Comparison of ENCODE assay signal across 19 cellular contexts in genomic region chr13:22944378-22944777, GRCh38.
DNase-seq lines count a peak whose midpoint lies in the region; ATAC-seq and TF ChIP-seq lines count a peak whose summit lies in the region.
"Had no signal": no experiment of that assay in that cellular context is flagged by ENCODE, and none has a peak within 500 bp of the region (broad histone marks: within the 10 kb centered on the region; RNA-seq: fewer than 3 reads in every experiment).

No MANE protein-coding gene starts in this region.

- intact Hi-C loops in CD4-positive, alpha-beta memory T cell (cut with micrococcal nuclease) = no loop called here

- H3K4me2 ChIP-seq in Karpas-422 (ENCODE audit: low read depth, low read length, poor library complexity, severe bottlenecking) = no peak overlapping the region
- H3K4me2 ChIP-seq: KMS-11 had no signal

- no peaks in the 10 kb centered on the region for H3K36me3 ChIP-seq in Karpas-422 (ENCODE audit: insufficient read depth, low read length)
- no peaks in the 10 kb centered on the region for H3K36me3 ChIP-seq in CD4-positive, alpha-beta memory T cell (ENCODE audit: insufficient read depth, low read length)

- no peaks in the 10 kb centered on the region for H3K79me2 ChIP-seq in Karpas-422 (ENCODE audit: low read length)

- no peak overlapping the region for H2AFZ ChIP-seq in Karpas-422 (ENCODE audit: low read length)
- H2AFZ ChIP-seq: GM23248 had no signal

- TF ChIP-seq CTCF in C4-2B (conservative IDR thresholded peaks at IDR 0.05) = peak; percentile 75
- TF ChIP-seq CTCF in WTC11 (IDR thresholded peaks at IDR 0.05) = no peak
- TF ChIP-seq CTCF in nephron progenitor cell (IDR thresholded peaks at IDR 0.05) = no peak
- no peak for TF ChIP-seq CTCF in foreskin fibroblast (IDR thresholded peaks at IDR 0.05; ENCODE audit: low read depth, low read length)

- CTCF ChIA-PET in WTC11 (lab: Charles Lee) = no interaction called here
- CTCF ChIA-PET in CD4-positive, alpha-beta memory T cell (lab: Charles Lee; ENCODE audit: partially characterized antibody) = no interaction called here

- H4K20me1 ChIP-seq in Karpas-422 (ENCODE audit: insufficient read depth, low read depth, low read length) = no peaks in the 10 kb centered on the region

- H3K9me2 ChIP-seq in Karpas-422 (replicated peaks; ENCODE audit: insufficient read depth, low read length) = no peaks in the 10 kb centered on the region

- H3K4me1 Mint-ChIP-seq in WTC11 (no peaks in the 10 kb centered on the region), nephron progenitor cell (no peaks in the 10 kb centered on the region)
- H3K4me1 Mint-ChIP-seq in CD4-positive, alpha-beta memory T cell = no peaks in the 10 kb centered on the region

- H3K27ac Mint-ChIP-seq in WTC11 = no peak overlapping the region
- H3K27ac Mint-ChIP-seq in nephron progenitor cell = peak overlapping the region; percentile 64
- no peak overlapping the region for H3K27ac Mint-ChIP-seq in CD4-positive, alpha-beta memory T cell
- H3K27ac Mint-ChIP-seq: CD4-positive, alpha-beta T cell had no signal

- H3K36me3 Mint-ChIP-seq in WTC11 (no peaks in the 10 kb centered on the region; the same call in 1 of the 2 replicates), nephron progenitor cell (ENCODE audit: low read depth) (no peaks in the 10 kb centered on the region)
- no peaks in the 10 kb centered on the region for H3K36me3 Mint-ChIP-seq in CD4-positive, alpha-beta memory T cell

- peak; percentile 76 for ATAC-seq in WTC11

- no peak overlapping the region for H3K9ac ChIP-seq in Karpas-422 (ENCODE audit: low read length)
- H3K9ac ChIP-seq: GM23248, KMS-11 had no signal

- H3K4me1 ChIP-seq in Karpas-422 (ENCODE audit: low read length) = no peaks in the 10 kb centered on the region
- H3K4me1 ChIP-seq in CD4-positive, alpha-beta memory T cell (ENCODE audit: insufficient read depth, low read length) = no peaks in the 10 kb centered on the region

- DNase-seq in Karpas-422 (peak; percentile 42), WTC11 (ENCODE audit: low spot score) (peak; percentile 43), nephron progenitor cell (no peak), NCI-H1417 (lab: John Stamatoyannopoulos, UW) (no peak), foreskin fibroblast (no peak)
- DNase-seq in stimulated activated CD4-positive, alpha-beta T cell treated with anti-CD3 and anti-CD28 coated beads, Interleukin-4, amount 100 ng/mL, for 4 hours = no peak
- DNase-seq in CD4-positive, alpha-beta memory T cell = no peak
- DNase-seq: ACHN; CD4-positive, alpha-beta T cell; DND-41; GDM1; GM23248; MM.1S; NCI-H1105 treated with DMSO at 0.1 percent for 48 hours; NCI-H2029; NCI-H524; NK-92 treated with Interleukin-12 subunit alpha and Interleukin-12 subunit beta, amount 100 ng/mL, for 24 hours had no signal

- H3K27ac ChIP-seq in C4-2B = no peak overlapping the region
- H3K27ac ChIP-seq in Karpas-422 (ENCODE audit: low read length) = no peak overlapping the region
- no peak overlapping the region for H3K27ac ChIP-seq in CD4-positive, alpha-beta memory T cell (ENCODE audit: low read depth, low read length)
- H3K27ac ChIP-seq: GM23248, KMS-11 had no signal

- no peaks in the 10 kb centered on the region for H3K27me3 Mint-ChIP-seq in WTC11 (ENCODE audit: low read depth)
- H3K27me3 Mint-ChIP-seq in nephron progenitor cell (ENCODE audit: low read depth, poor library complexity) = peaks cover 3% of the 10 kb centered on the region
- H3K27me3 Mint-ChIP-seq in CD4-positive, alpha-beta memory T cell = peaks cover 0 to 4% of the 10 kb centered on the region in 2 donors

- H3K9me3 ChIP-seq in Karpas-422 (ENCODE audit: low read length) = no peaks in the 10 kb centered on the region
- H3K9me3 ChIP-seq in CD4-positive, alpha-beta memory T cell (ENCODE audit: control insufficient read depth in 1 of 2, low read length in 2 of 2) = no peaks in the 10 kb centered on the region

- H3K9me3 Mint-ChIP-seq in WTC11 (peaks cover 11% of the 10 kb centered on the region), nephron progenitor cell (peaks cover 22% of the 10 kb centered on the region)
- H3K9me3 Mint-ChIP-seq in CD4-positive, alpha-beta memory T cell = peaks cover 0 to 3% (median 0%) of the 10 kb centered on the region in 8 donors
- H3K9me3 Mint-ChIP-seq: CD4-positive, alpha-beta T cell had no signal

- H3K4me3 Mint-ChIP-seq in WTC11 = no peak overlapping the region
- H3K4me3 Mint-ChIP-seq in nephron progenitor cell = no peak overlapping the region
- no peak overlapping the region for H3K4me3 Mint-ChIP-seq in CD4-positive, alpha-beta memory T cell
- H3K4me3 Mint-ChIP-seq: CD4-positive, alpha-beta T cell had no signal

- POLR2A ChIA-PET in WTC11 (lab: Charles Lee) = interaction anchor here (0.7 kb wide), 1 partner anchor 288 kb away, joined by 3 read pairs; no protein-coding TSS in a partner anchor
- POLR2A ChIA-PET in CD4-positive, alpha-beta memory T cell (lab: Charles Lee; ENCODE audit: partially characterized antibody) = no interaction called here

- H3K27me3 ChIP-seq in Karpas-422 (ENCODE audit: low read length) = no peaks in the 10 kb centered on the region
- no peaks in the 10 kb centered on the region for H3K27me3 ChIP-seq in CD4-positive, alpha-beta memory T cell (ENCODE audit: insufficient read depth, low read length)

- no peak overlapping the region for H3K4me3 ChIP-seq in Karpas-422 (ENCODE audit: low read length)
- H3K4me3 ChIP-seq in foreskin fibroblast (ENCODE audit: low read depth in 1 of 2, low read length in 2 of 2) = no peak overlapping the region
- H3K4me3 ChIP-seq in CD4-positive, alpha-beta memory T cell (ENCODE audit: low read length in 2 of 2) = no peak overlapping the region
- H3K4me3 ChIP-seq: GM23248 had no signal

TF ChIP-seq in WTC11, 78 proteins besides CTCF, POLR2A, EP300 and RAD21:
- no peak for TF ChIP-seq ZNF396 (CRISPR knock-in tag; IDR thresholded peaks at IDR 0.05; ENCODE audit: borderline replicate concordance)
- no peak for TF ChIP-seq NFYB (CRISPR knock-in tag; conservative IDR thresholded peaks at IDR 0.05; ENCODE audit: low read depth)
- no peak for TF ChIP-seq ATF2 (CRISPR knock-in tag; IDR thresholded peaks at IDR 0.05; ENCODE audit: borderline replicate concordance, low read depth)
- TF ChIP-seq ETV6 (CRISPR knock-in tag; IDR thresholded peaks at IDR 0.05) = no peak
- TF ChIP-seq ZNF281 (CRISPR knock-in tag; IDR thresholded peaks at IDR 0.05) = no peak
- no peak for TF ChIP-seq ZNF317 (CRISPR knock-in tag; IDR thresholded peaks at IDR 0.05; ENCODE audit: borderline replicate concordance, low read depth)
- TF ChIP-seq FOXJ3 (CRISPR knock-in tag; IDR thresholded peaks at IDR 0.05; ENCODE audit: borderline replicate concordance) = no peak
- TF ChIP-seq ERG (CRISPR knock-in tag; IDR thresholded peaks at IDR 0.05) = no peak
- TF ChIP-seq NR1H2 (CRISPR knock-in tag; IDR thresholded peaks at IDR 0.05) = no peak
- no peak for TF ChIP-seq CREM (CRISPR knock-in tag; IDR thresholded peaks at IDR 0.05)
- no peak for TF ChIP-seq HMGA2 (CRISPR knock-in tag; IDR thresholded peaks at IDR 0.05)
- TF ChIP-seq ZBTB21 (CRISPR knock-in tag; IDR thresholded peaks at IDR 0.05; ENCODE audit: borderline replicate concordance) = no peak

Comparison
In these comparisons a context has a peak if more than half of its experiments do, and no peak if none do; other contexts are left out.
1. DNase-seq: peak in Karpas-422 (single experiment) and WTC11 (single experiment); none in nephron progenitor cell (single experiment), NCI-H1417 (0 of 3), stimulated activated CD4-positive, alpha-beta T cell treated with anti-CD3 and anti-CD28 coated beads, Interleukin-4, amount 100 ng/mL, for 4 hours (0 of 2), foreskin fibroblast (0 of 2) and CD4-positive, alpha-beta memory T cell (0 of 5).